Comparison of ENCODE assay signal across 27 cellular contexts in the genomic region with DNA sequence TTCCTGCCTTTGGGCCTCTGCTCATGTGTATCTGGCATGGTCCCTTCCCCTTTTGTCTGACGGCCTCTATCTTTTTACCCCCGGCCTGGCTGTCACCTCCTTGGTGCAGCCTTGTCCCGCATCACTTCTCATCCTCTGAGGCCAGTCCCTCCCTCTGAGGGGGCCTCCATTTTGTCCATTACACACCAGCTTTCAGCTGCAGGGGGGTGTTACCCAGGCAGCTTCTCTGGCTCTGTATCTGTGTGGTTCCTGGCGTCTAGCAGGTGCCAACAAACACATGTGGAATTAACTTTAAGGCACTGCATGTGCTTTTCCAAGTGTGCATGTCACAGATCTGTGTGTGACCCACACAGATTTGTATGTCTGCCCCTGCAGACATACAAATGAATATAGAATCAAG. TPM values are rescaled to one million over a fixed set of nuclear protein-coding genes. Genes with fewer than 3 reads are reported as not detected.
DNase-seq lines count a peak whose midpoint lies in the region; ATAC-seq and TF ChIP-seq lines count a peak whose summit lies in the region.
"Had no signal": no experiment of that assay in that cellular context is flagged by ENCODE, and none has a peak within 500 bp of the region (broad histone marks: within the 10 kb centered on the region; RNA-seq: fewer than 3 reads in every experiment).

No MANE protein-coding gene starts in this region.

- H3K36me3 ChIP-seq in GM23248 (ENCODE audit: low read depth) (no peaks in the 10 kb centered on the region), mesenchymal stem cell (ENCODE audit: control insufficient read depth in 1 of 2, insufficient read depth in 2 of 2, low read depth in 1 of 2, low read length in 2 of 2) (peaks cover 6 to 44% of the 10 kb centered on the region in 2 experiments), subcutaneous abdominal adipose tissue (ENCODE audit: control insufficient read depth in 5 of 5, insufficient read depth in 5 of 5, low read length in 5 of 5) (peaks cover 0 to 13% (median 6%) of the 10 kb centered on the region in 5 donors)

- H2AFZ ChIP-seq in GM23248 = no peak overlapping the region
- no peak overlapping the region for H2AFZ ChIP-seq in mesenchymal stem cell (ENCODE audit: low read depth, low read length)
- H2AFZ ChIP-seq: GM23338 had no signal

- intact Hi-C loops in sciatic nerve (cut with DNase I) = no loop called here

- TF ChIP-seq CTCF in VCaP (conservative IDR thresholded peaks at IDR 0.05) = no peak
- TF ChIP-seq CTCF in WTC11 (IDR thresholded peaks at IDR 0.05) = no peak

- WGBS in GM23248 (ENCODE audit: low coverage in 1 of 2, low lambda C conversion rate in 2 of 2, missing lambda C conversion rate in 2 of 2), 2 experiments = 35 to 47% methylated on average over 4 of the region's 4 CpGs
- 77% methylated on average over 4 of the region's 4 CpGs for WGBS in mesenchymal stem cell

- no peaks in the 10 kb centered on the region for H3K9me3 Mint-ChIP-seq in WTC11
- H3K9me3 Mint-ChIP-seq: activated CD4-positive, alpha-beta memory T cell treated with anti-CD3 and anti-CD28 coated beads, Interleukin-2, amount 10 ng/mL, durations not matched to agents 7 days and 5 days; CD4-positive, CD25-positive, alpha-beta regulatory T cell; GM23338; IgD-negative memory B cell had no signal

- H3K4me2 ChIP-seq in GM23248 (ENCODE audit: unreplicated experiment) (no peak overlapping the region), mesenchymal stem cell (ENCODE audit: low read length, poor library complexity, severe bottlenecking) (no peak overlapping the region)
- H3K4me2 ChIP-seq: GM23338 had no signal

- H3K4me3 ChIP-seq in GM23248 = no peak overlapping the region
- H3K4me3 ChIP-seq in mesenchymal stem cell (ENCODE audit: insufficient read depth in 1 of 2, low read depth in 1 of 2, low read length in 2 of 2) = no peak overlapping the region
- H3K4me3 ChIP-seq in subcutaneous abdominal adipose tissue (ENCODE audit: low read depth in 1 of 5, low read length in 5 of 5) = no peak overlapping the region
- H3K4me3 ChIP-seq: GM23338 had no signal

- H4K20me1 ChIP-seq in GM23248 (ENCODE audit: insufficient read depth) = no peaks in the 10 kb centered on the region

- H3F3A ChIP-seq in GM23248 (ENCODE audit: insufficient read depth) = peaks cover 10% of the 10 kb centered on the region; the same call in 1 of the 2 replicates

- no peak overlapping the region for H3K23ac ChIP-seq in mesenchymal stem cell (ENCODE audit: low read length in 2 of 2)

- no peak overlapping the region for H2AK5ac ChIP-seq in mesenchymal stem cell (ENCODE audit: low read length, severe bottlenecking)

- no peak overlapping the region for H3K14ac ChIP-seq in mesenchymal stem cell (ENCODE audit: low read length in 2 of 2)

- H3K4me1 ChIP-seq in GM23248 (ENCODE audit: insufficient read depth) (peaks cover 61% of the 10 kb centered on the region), mesenchymal stem cell (ENCODE audit: control insufficient read depth, insufficient read depth, low read depth, low read length) (peaks cover 46% of the 10 kb centered on the region), subcutaneous abdominal adipose tissue (ENCODE audit: control insufficient read depth in 5 of 5, insufficient read depth in 5 of 5, low read length in 5 of 5) (peaks cover 33 to 77% (median 71%) of the 10 kb centered on the region in 5 donors)

- in situ Hi-C loops in GM23248 (cut with MboI) = no loop called here

- no peak overlapping the region for H3K4ac ChIP-seq in mesenchymal stem cell (ENCODE audit: low read depth in 1 of 2, low read length in 2 of 2)

- peaks cover 88% of the 10 kb centered on the region for H3K79me2 ChIP-seq in GM23248 (ENCODE audit: insufficient read depth)

- H3K36me3 Mint-ChIP-seq in WTC11 = no peaks in the 10 kb centered on the region
- H3K36me3 Mint-ChIP-seq: CD4-positive, CD25-positive, alpha-beta regulatory T cell had no signal

- peaks cover 99% of the 10 kb centered on the region for H3K27me3 Mint-ChIP-seq in WTC11 (ENCODE audit: low read depth)

- H3K27me3 ChIP-seq in GM23248 (replicated peaks; ENCODE audit: insufficient read depth) (no peaks in the 10 kb centered on the region), mesenchymal stem cell (ENCODE audit: control insufficient read depth in 1 of 2, insufficient read depth in 1 of 2, low read length in 2 of 2) (no peaks in the 10 kb centered on the region), subcutaneous abdominal adipose tissue (ENCODE audit: control insufficient read depth in 5 of 5, insufficient read depth in 4 of 5, low read length in 5 of 5) (no peaks in the 10 kb centered on the region)

- H3K9me2 ChIP-seq in GM23248 (ENCODE audit: insufficient read depth) = no peaks in the 10 kb centered on the region

- ATAC-seq in GM19395 (IDR thresholded peaks at IDR 0.05; ENCODE audit: unreplicated experiment) (no peak), sciatic nerve (no peak), WTC11 (no peak), HG03045 (IDR thresholded peaks at IDR 0.05; ENCODE audit: unreplicated experiment) (no peak)
- ATAC-seq: activated CD4-positive, CD25-positive, alpha-beta regulatory T cell treated with anti-CD3 and anti-CD28 coated beads, Interleukin-2, amount 50 U/mL, for 24 hours; GM23338 had no signal

- H2BK5ac ChIP-seq in mesenchymal stem cell (ENCODE audit: low read depth, low read length, poor library complexity, severe bottlenecking) = no peak overlapping the region

- no peaks in the 10 kb centered on the region for H3K79me1 ChIP-seq in mesenchymal stem cell (replicated peaks; ENCODE audit: low read length, poor library complexity, severe bottlenecking)

- H3K9me3 ChIP-seq in GM23248 (ENCODE audit: low read depth) = no peaks in the 10 kb centered on the region
- no peaks in the 10 kb centered on the region for H3K9me3 ChIP-seq in mesenchymal stem cell (ENCODE audit: control insufficient read depth, low read length)
- H3K9me3 ChIP-seq in subcutaneous abdominal adipose tissue (ENCODE audit: control insufficient read depth in 5 of 5, low read length in 5 of 5) = no peaks in the 10 kb centered on the region

- H4K8ac ChIP-seq in mesenchymal stem cell (ENCODE audit: low read length) = no peak overlapping the region

- no peak overlapping the region for H3K18ac ChIP-seq in mesenchymal stem cell (ENCODE audit: low read depth in 1 of 2, low read length in 2 of 2)

- H3K4me3 Mint-ChIP-seq in WTC11 = no peak overlapping the region
- H3K4me3 Mint-ChIP-seq: activated CD4-positive, alpha-beta memory T cell treated with anti-CD3 and anti-CD28 coated beads, Interleukin-2, amount 10 ng/mL, durations not matched to agents 7 days and 5 days; CD4-positive, CD25-positive, alpha-beta regulatory T cell; IgD-negative memory B cell had no signal

- CTCF ChIA-PET in WTC11 (lab: Charles Lee) = interaction anchor here (3.2 to 12.4 kb wide), 4 partner anchors 10 to 85 kb away, joined by 13 to 177 read pairs (median 42); no protein-coding TSS in a partner anchor

- H3K27ac ChIP-seq in GM23248 = no peak overlapping the region
- peak overlapping the region; percentile 78 for H3K27ac ChIP-seq in VCaP
- H3K27ac ChIP-seq in mesenchymal stem cell (ENCODE audit: low read length, poor library complexity, severe bottlenecking) = no peak overlapping the region
- H3K27ac ChIP-seq in subcutaneous abdominal adipose tissue (ENCODE audit: low read depth, low read length) = peak overlapping the region; percentile 97
- H3K27ac ChIP-seq: HL-60 had no signal

- no peak overlapping the region for H4K91ac ChIP-seq in mesenchymal stem cell (ENCODE audit: low read length)

- H3K9ac ChIP-seq in GM23248 (no peak overlapping the region), mesenchymal stem cell (ENCODE audit: low read length) (peak overlapping the region; percentile 24), subcutaneous abdominal adipose tissue (ENCODE audit: low read length in 5 of 5) (peak overlapping the region in 1 of 5 donors; percentile 22)

- H2BK12ac ChIP-seq in mesenchymal stem cell (ENCODE audit: low read length in 2 of 2) = no peak overlapping the region

- peak; percentile 38 for DNase-seq in GM23248
- no peak for DNase-seq in mesenchymal stem cell
- DNase-seq in sciatic nerve (ENCODE audit: low spot score) = no peak
- no peak for DNase-seq in WTC11 (ENCODE audit: low spot score)
- DNase-seq: activated CD4-positive, alpha-beta memory T cell treated with anti-CD3 and anti-CD28 coated beads, Interleukin-2, amount 10 ng/mL, durations not matched to agents 7 days and 5 days; activated T-cell treated with anti-CD3 and anti-CD28 coated beads for 4 hours; CD4-positive, CD25-positive, alpha-beta regulatory T cell; central memory CD4-positive, alpha-beta T cell; EL; islet precursor cell; NCI-H1417 treated with DMSO at 0.1 percent for 48 hours; NCI-H510A; NK-92 treated with Interleukin-12 subunit alpha and Interleukin-12 subunit beta, amount 100 ng/mL, for 24 hours; nucleus accumbens; retina; stimulated activated CD4-positive, alpha-beta T cell treated with anti-CD3 and anti-CD28 coated beads, Interleukin-12 subunit alpha, Interleukin-12 subunit beta, amount 100 ng/mL, for 4 hours had no signal

- no peak overlapping the region for H3K27ac Mint-ChIP-seq in WTC11
- H3K27ac Mint-ChIP-seq: activated CD4-positive, alpha-beta memory T cell treated with anti-CD3 and anti-CD28 coated beads, Interleukin-2, amount 10 ng/mL, durations not matched to agents 7 days and 5 days; CD4-positive, CD25-positive, alpha-beta regulatory T cell; GM23338; IgD-negative memory B cell had no signal

- POLR2A ChIA-PET in WTC11 (lab: Charles Lee) = interaction anchor here (0.5 kb wide), 1 partner anchor 8 kb away, joined by 3 read pairs; no protein-coding TSS in a partner anchor

- H3K4me1 Mint-ChIP-seq in WTC11 = peaks cover 32% of the 10 kb centered on the region

- no peak overlapping the region for H2BK120ac ChIP-seq in mesenchymal stem cell (ENCODE audit: low read depth, low read length)

- no peak overlapping the region for H2BK15ac ChIP-seq in mesenchymal stem cell (ENCODE audit: low read depth, poor library complexity, severe bottlenecking)

TF ChIP-seq in WTC11, 78 proteins besides CTCF, POLR2A, EP300 and RAD21:
- no peak for TF ChIP-seq SMAD4 (CRISPR knock-in tag; IDR thresholded peaks at IDR 0.05)
- TF ChIP-seq GRHL2 (CRISPR knock-in tag; IDR thresholded peaks at IDR 0.05; ENCODE audit: insufficient replicate concordance, severe bottlenecking) = no peak
- TF ChIP-seq ZNF317 (CRISPR knock-in tag; IDR thresholded peaks at IDR 0.05; ENCODE audit: borderline replicate concordance, low read depth) = no peak

RNA-seq across cellular contexts. Expression of gene LYL1, which starts 52.4 kb away (rescaled TPM):
- not detected in 2 replicates for total RNA-seq in GM23248 (2014; rRNA removed; shearing (Covaris generic))
- polyA plus RNA-seq in GM23248 (2016; fragmentation: Nextera tagmentation; extraction: Ambion mirVana) = 0.18 TPM in 1 of 2 replicates, not detected in the other
- polyA plus RNA-seq in mesenchymal stem cell (2013, experiment 1 of 2) = 0.68 TPM
- polyA plus RNA-seq in mesenchymal stem cell (2013, experiment 2 of 2) = 0.79 TPM
- total RNA-seq in sciatic nerve (20.2 TPM), WTC11 (2021) (0.60 to 1.2 TPM (median 0.66 TPM) in 3 replicates)
- total RNA-seq: MCF 10A, myocyte had no signal

RNA-seq across cellular contexts. Expression of gene NFIX, which starts 55.0 kb away (rescaled TPM):
- total RNA-seq in GM23248 (2014; rRNA removed; shearing (Covaris generic)) = 71.0 and 81.4 TPM in 2 replicates
- 59.2 and 60.8 TPM in 2 replicates for polyA plus RNA-seq in GM23248 (2016; fragmentation: Nextera tagmentation; extraction: Ambion mirVana)
- polyA plus RNA-seq in mesenchymal stem cell (2013, experiment 1 of 2) = 4.6 TPM
- 4.6 TPM for polyA plus RNA-seq in mesenchymal stem cell (2013, experiment 2 of 2)
- total RNA-seq in sciatic nerve (131 TPM), WTC11 (2021) (0.44 to 1.5 TPM (median 1.4 TPM) in 3 replicates)
- total RNA-seq: epithelial cell of proximal tubule had no signal

Comparison
In these comparisons a context has a peak if more than half of its experiments do, and no peak if none do; other contexts are left out.
1. H3K27ac ChIP-seq: peak in VCaP (single experiment) and subcutaneous abdominal adipose tissue (single experiment); none in GM23248 (single experiment) and mesenchymal stem cell (single experiment).
2. RNA of gene NFIX, which starts 55.0 kb away (total RNA-seq): 131 TPM in sciatic nerve (single experiment) and 71.0 to 81.4 TPM in GM23248; 0.44 to 1.5 TPM in WTC11; every median in the first group is over 10 times any median in the second.